Comparison of ENCODE assay signal across 1 cellular context in genomic region chr6:149941583-149942460, GRCh38.
TF ChIP-seq lines count a peak whose summit lies in the region.

A gene with protein sequence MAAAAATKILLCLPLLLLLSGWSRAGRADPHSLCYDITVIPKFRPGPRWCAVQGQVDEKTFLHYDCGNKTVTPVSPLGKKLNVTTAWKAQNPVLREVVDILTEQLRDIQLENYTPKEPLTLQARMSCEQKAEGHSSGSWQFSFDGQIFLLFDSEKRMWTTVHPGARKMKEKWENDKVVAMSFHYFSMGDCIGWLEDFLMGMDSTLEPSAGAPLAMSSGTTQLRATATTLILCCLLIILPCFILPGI (plus strand): TSS chr6:149942014. CDS start chr6:149942073, 59 bp downstream.

TF ChIP-seq in K562, 482 proteins besides CTCF, POLR2A, EP300 and RAD21 (continued from another document and continues in another):
- TF ChIP-seq ETV6 (IDR thresholded peaks at IDR 0.05; ENCODE audit: borderline replicate concordance in 1 of 2, low read depth in 2 of 2, low read length in 1 of 2) (no peak), ETV6 (CRISPR knock-in tag; IDR thresholded peaks at IDR 0.05; ENCODE audit: borderline replicate concordance) (no peak), ZNF707 (CRISPR knock-in tag; conservative IDR thresholded peaks at IDR 0.05) (no peak), U2AF1 (optimal IDR thresholded peaks at IDR 0.05; ENCODE audit: low read depth, low read length) (no peak), PTBP1 (IDR thresholded peaks at IDR 0.05; ENCODE audit: low read depth, low read length) (no peak), RFX5 (IDR thresholded peaks at IDR 0.05; ENCODE audit: low read depth, low read length) (no peak), RBM17 (IDR thresholded peaks at IDR 0.05; ENCODE audit: borderline replicate concordance, low read depth, low read length) (no peak), CUX1 (CRISPR knock-in tag; IDR thresholded peaks at IDR 0.05) (no peak), RBM22 (IDR thresholded peaks at IDR 0.05; ENCODE audit: low read depth, low read length, poor library complexity, severe bottlenecking) (no peak), PHF21A (IDR thresholded peaks at IDR 0.05; ENCODE audit: borderline replicate concordance, low read depth) (no peak), FOSL1 (tag; conservative IDR thresholded peaks at IDR 0.05) (peak; percentile 63; the same call in 1 of the 2 replicates), NR1H2 (CRISPR knock-in tag; IDR thresholded peaks at IDR 0.05) (0 out of 2 replicates have a peak, but pooled peaks have one; percentile 35), ZNF23 (CRISPR knock-in tag; IDR thresholded peaks at IDR 0.05) (no peak), ZNF695 (CRISPR knock-in tag; IDR thresholded peaks at IDR 0.05) (no peak), ZNF175 (CRISPR knock-in tag; IDR thresholded peaks at IDR 0.05; ENCODE audit: low read depth) (no peak), ZNF324 (CRISPR knock-in tag; IDR thresholded peaks at IDR 0.05) (no peak), CHD2 (IDR thresholded peaks at IDR 0.05; ENCODE audit: low read depth, low read length) (no peak), MTA2 (IDR thresholded peaks at IDR 0.05; ENCODE audit: low read depth) (no peak), NFATC3 (IDR thresholded peaks at IDR 0.05) (no peak), RBM39 (optimal IDR thresholded peaks at IDR 0.05; ENCODE audit: low read depth, low read length) (no peak), ZNF395 (CRISPR knock-in tag; IDR thresholded peaks at IDR 0.05) (no peak), FOXA3 (CRISPR knock-in tag; conservative IDR thresholded peaks at IDR 0.05 in 1 of 2, IDR thresholded peaks at IDR 0.05 in 1 of 2) (no peak), PTTG1 (tag; IDR thresholded peaks at IDR 0.05; ENCODE audit: low read depth) (no peak), TAF9B (IDR thresholded peaks at IDR 0.05; ENCODE audit: partially characterized antibody) (no peak), SOX6 (IDR thresholded peaks at IDR 0.05) (no peak), IFI16 (CRISPR knock-in tag; IDR thresholded peaks at IDR 0.05) (no peak), BRF1 (IDR thresholded peaks at IDR 0.05; ENCODE audit: borderline replicate concordance, extremely low read depth, insufficient read length) (no peak), HOMEZ (CRISPR knock-in tag; IDR thresholded peaks at IDR 0.05) (no peak), ZNF239 (CRISPR knock-in tag; IDR thresholded peaks at IDR 0.05) (no peak), E2F1 (CRISPR knock-in tag; IDR thresholded peaks at IDR 0.05) (peak; percentile 56; the same call in 1 of the 2 replicates), TFE3 (CRISPR knock-in tag; IDR thresholded peaks at IDR 0.05) (no peak), ZBTB33 (CRISPR knock-in tag; IDR thresholded peaks at IDR 0.05) (no peak), KAT7 (CRISPR knock-in tag; IDR thresholded peaks at IDR 0.05; ENCODE audit: borderline replicate concordance) (no peak), ARID1B (IDR thresholded peaks at IDR 0.05) (no peak), ZNF589 (CRISPR knock-in tag; IDR thresholded peaks at IDR 0.05; ENCODE audit: low read depth) (no peak), BRD9 (IDR thresholded peaks at IDR 0.05; ENCODE audit: low read depth, partially characterized antibody) (no peak), BDP1 (IDR thresholded peaks at IDR 0.05; ENCODE audit: insufficient read depth, insufficient read length) (no peak), HMG20B (CRISPR knock-in tag; IDR thresholded peaks at IDR 0.05) (no peak)
- TF ChIP-seq, protein P1, sequence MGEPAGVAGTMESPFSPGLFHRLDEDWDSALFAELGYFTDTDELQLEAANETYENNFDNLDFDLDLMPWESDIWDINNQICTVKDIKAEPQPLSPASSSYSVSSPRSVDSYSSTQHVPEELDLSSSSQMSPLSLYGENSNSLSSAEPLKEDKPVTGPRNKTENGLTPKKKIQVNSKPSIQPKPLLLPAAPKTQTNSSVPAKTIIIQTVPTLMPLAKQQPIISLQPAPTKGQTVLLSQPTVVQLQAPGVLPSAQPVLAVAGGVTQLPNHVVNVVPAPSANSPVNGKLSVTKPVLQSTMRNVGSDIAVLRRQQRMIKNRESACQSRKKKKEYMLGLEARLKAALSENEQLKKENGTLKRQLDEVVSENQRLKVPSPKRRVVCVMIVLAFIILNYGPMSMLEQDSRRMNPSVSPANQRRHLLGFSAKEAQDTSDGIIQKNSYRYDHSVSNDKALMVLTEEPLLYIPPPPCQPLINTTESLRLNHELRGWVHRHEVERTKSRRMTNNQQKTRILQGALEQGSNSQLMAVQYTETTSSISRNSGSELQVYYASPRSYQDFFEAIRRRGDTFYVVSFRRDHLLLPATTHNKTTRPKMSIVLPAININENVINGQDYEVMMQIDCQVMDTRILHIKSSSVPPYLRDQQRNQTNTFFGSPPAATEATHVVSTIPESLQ (CRISPR knock-in tag; IDR thresholded peaks at IDR 0.05), result peak; percentile 82; the same call in 1 of the 2 replicates
- TF ChIP-seq, protein P2, sequence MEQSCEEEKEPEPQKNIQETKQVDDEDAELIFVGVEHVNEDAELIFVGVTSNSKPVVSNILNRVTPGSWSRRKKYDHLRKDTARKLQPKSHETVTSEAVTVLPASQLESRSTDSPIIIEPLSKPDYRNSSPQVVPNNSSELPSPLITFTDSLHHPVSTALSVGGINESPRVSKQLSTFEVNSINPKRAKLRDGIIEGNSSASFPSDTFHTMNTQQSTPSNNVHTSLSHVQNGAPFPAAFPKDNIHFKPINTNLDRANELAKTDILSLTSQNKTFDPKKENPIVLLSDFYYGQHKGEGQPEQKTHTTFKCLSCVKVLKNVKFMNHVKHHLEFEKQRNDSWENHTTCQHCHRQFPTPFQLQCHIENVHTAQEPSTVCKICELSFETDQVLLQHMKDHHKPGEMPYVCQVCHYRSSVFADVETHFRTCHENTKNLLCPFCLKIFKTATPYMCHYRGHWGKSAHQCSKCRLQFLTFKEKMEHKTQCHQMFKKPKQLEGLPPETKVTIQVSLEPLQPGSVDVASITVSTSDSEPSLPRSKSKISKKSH (CRISPR knock-in tag; IDR thresholded peaks at IDR 0.05), result no peak
- TF ChIP-seq, protein P3, sequence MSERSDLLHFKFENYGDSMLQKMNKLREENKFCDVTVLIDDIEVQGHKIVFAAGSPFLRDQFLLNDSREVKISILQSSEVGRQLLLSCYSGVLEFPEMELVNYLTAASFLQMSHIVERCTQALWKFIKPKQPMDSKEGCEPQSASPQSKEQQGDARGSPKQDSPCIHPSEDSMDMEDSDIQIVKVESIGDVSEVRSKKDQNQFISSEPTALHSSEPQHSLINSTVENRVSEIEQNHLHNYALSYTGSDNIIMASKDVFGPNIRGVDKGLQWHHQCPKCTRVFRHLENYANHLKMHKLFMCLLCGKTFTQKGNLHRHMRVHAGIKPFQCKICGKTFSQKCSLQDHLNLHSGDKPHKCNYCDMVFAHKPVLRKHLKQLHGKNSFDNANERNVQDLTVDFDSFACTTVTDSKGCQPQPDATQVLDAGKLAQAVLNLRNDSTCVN (CRISPR knock-in tag; IDR thresholded peaks at IDR 0.05), result no peak
- TF ChIP-seq, protein P4, sequence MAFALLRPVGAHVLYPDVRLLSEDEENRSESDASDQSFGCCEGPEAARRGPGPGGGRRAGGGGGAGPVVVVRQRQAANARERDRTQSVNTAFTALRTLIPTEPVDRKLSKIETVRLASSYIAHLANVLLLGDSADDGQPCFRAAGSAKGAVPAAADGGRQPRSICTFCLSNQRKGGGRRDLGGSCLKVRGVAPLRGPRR (CRISPR knock-in tag; IDR thresholded peaks at IDR 0.05), result no peak
- TF ChIP-seq, protein P5, sequence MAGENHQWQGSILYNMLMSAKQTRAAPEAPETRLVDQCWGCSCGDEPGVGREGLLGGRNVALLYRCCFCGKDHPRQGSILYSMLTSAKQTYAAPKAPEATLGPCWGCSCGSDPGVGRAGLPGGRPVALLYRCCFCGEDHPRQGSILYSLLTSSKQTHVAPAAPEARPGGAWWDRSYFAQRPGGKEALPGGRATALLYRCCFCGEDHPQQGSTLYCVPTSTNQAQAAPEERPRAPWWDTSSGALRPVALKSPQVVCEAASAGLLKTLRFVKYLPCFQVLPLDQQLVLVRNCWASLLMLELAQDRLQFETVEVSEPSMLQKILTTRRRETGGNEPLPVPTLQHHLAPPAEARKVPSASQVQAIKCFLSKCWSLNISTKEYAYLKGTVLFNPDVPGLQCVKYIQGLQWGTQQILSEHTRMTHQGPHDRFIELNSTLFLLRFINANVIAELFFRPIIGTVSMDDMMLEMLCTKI (IDR thresholded peaks at IDR 0.05; ENCODE audit: partially characterized antibody), result no peak
